In genomic region chr6:75602897-75603395, GRCh38 we compare ENCODE assay signal across 8 cellular contexts. TPM values are rescaled to one million over a fixed set of nuclear protein-coding genes. Genes with fewer than 3 reads are reported as not detected.
DNase-seq lines count a peak whose midpoint lies in the region; ATAC-seq and TF ChIP-seq lines count a peak whose summit lies in the region.

No MANE protein-coding gene starts in this region.

- intact Hi-C loops in ascending aorta (cut with DNase I) = loop anchor here (5.0 to 10.0 kb wide), 4 partner anchors 188 to 1948 kb away; partner anchors contain the start of genes SLC17A5 and TMEM30A
- intact Hi-C loops in left lung (cut with DNase I) = no loop called here
- intact Hi-C loops in tibial artery (cut with DNase I; ENCODE audit: low total_unique reads) = loop anchor here (10.0 kb wide), 1 partner anchor 108 kb away; the partner anchor contains the start of gene FILIP1

- peak overlapping the region; percentile 97 for H3K4me3 ChIP-seq in CD4-positive, CD25-positive, alpha-beta regulatory T cell (ENCODE audit: low read depth, low read length)
- H3K4me3 ChIP-seq in ascending aorta (peak overlapping the region; percentile 91 to 94), left lung (peak overlapping the region; percentile 71 to 78), tibial artery (peak overlapping the region; percentile 86 to 89)

- no peaks in the 10 kb centered on the region for H3K27me3 Mint-ChIP-seq in CD4-positive, CD25-positive, alpha-beta regulatory T cell

- H3K27ac Mint-ChIP-seq in CD4-positive, CD25-positive, alpha-beta regulatory T cell = peak overlapping the region; percentile 97 to 99 (median 99)

- H3K36me3 ChIP-seq in CD4-positive, CD25-positive, alpha-beta regulatory T cell (ENCODE audit: control insufficient read depth, insufficient read depth, low read length) = no peaks in the 10 kb centered on the region
- H3K36me3 ChIP-seq in ascending aorta (no peaks in the 10 kb centered on the region), left lung (no peaks in the 10 kb centered on the region), tibial artery (no peaks in the 10 kb centered on the region)

- TF ChIP-seq CTCF in ascending aorta (IDR thresholded peaks at IDR 0.05) (no peak), left lung (IDR thresholded peaks at IDR 0.05) (no peak), tibial artery (IDR thresholded peaks at IDR 0.05) (no peak)

- no peaks in the 10 kb centered on the region for H3K27me3 ChIP-seq in CD4-positive, CD25-positive, alpha-beta regulatory T cell (ENCODE audit: control insufficient read depth, insufficient read depth, low read length)
- H3K27me3 ChIP-seq in ascending aorta (no peaks in the 10 kb centered on the region), left lung (no peaks in the 10 kb centered on the region), tibial artery (no peaks in the 10 kb centered on the region)

- H3K27ac ChIP-seq in CD4-positive, CD25-positive, alpha-beta regulatory T cell (ENCODE audit: insufficient read depth, low read length, poor library complexity, severe bottlenecking) = peak overlapping the region; percentile 88
- H3K27ac ChIP-seq in ascending aorta (peak overlapping the region; percentile 98 to 99), left lung (peak overlapping the region; percentile 98 to 99), tibial artery (peak overlapping the region; percentile 97 to 99)

- peak in 1 of 2 donors; percentile 1 for ATAC-seq in CD4-positive, CD25-positive, alpha-beta regulatory T cell (ENCODE audit: low read depth in 2 of 2)
- ATAC-seq in GM19328 (IDR thresholded peaks at IDR 0.05; ENCODE audit: unreplicated experiment) (peak; percentile 20), HG03378 (IDR thresholded peaks at IDR 0.05; ENCODE audit: unreplicated experiment) (peak; percentile 31), left lung (no peak)

- H3K4me3 Mint-ChIP-seq in CD4-positive, CD25-positive, alpha-beta regulatory T cell = peak overlapping the region; percentile 96 to 99 (median 98)

- no peaks in the 10 kb centered on the region for H3K9me3 ChIP-seq in CD4-positive, CD25-positive, alpha-beta regulatory T cell (ENCODE audit: control insufficient read depth in 2 of 2, low read length in 2 of 2)
- H3K9me3 ChIP-seq in ascending aorta = no peaks in the 10 kb centered on the region
- H3K9me3 ChIP-seq in left lung = no peaks in the 10 kb centered on the region
- no peaks in the 10 kb centered on the region for H3K9me3 ChIP-seq in tibial artery

- DNase-seq in CD4-positive, CD25-positive, alpha-beta regulatory T cell = no peak
- DNase-seq in ascending aorta (ENCODE audit: low spot score in 2 of 2) (no peak), left lung (no peak), tibial artery (no peak), SW 1271 (lab: John Stamatoyannopoulos, UW) (no peak)
- no peak for DNase-seq in activated CD4-positive, alpha-beta T cell treated with anti-CD3 and anti-CD28 coated beads for 48 hours

- H3K4me1 Mint-ChIP-seq in CD4-positive, CD25-positive, alpha-beta regulatory T cell = peaks cover 42 to 73% (median 57%) of the 10 kb centered on the region in 4 donors

- peaks cover 55% of the 10 kb centered on the region for H3K4me1 ChIP-seq in CD4-positive, CD25-positive, alpha-beta regulatory T cell (ENCODE audit: control insufficient read depth, insufficient read depth, low read length, poor library complexity, severe bottlenecking)
- peaks cover 5 to 14% of the 10 kb centered on the region in 2 donors for H3K4me1 ChIP-seq in ascending aorta
- peaks cover 6 to 61% of the 10 kb centered on the region in 2 donors for H3K4me1 ChIP-seq in left lung
- peaks cover 0 to 68% (median 24%) of the 10 kb centered on the region in 4 donors for H3K4me1 ChIP-seq in tibial artery

- no peaks in the 10 kb centered on the region for H3K9me3 Mint-ChIP-seq in CD4-positive, CD25-positive, alpha-beta regulatory T cell

- H3K36me3 Mint-ChIP-seq in CD4-positive, CD25-positive, alpha-beta regulatory T cell = peaks cover 9% of the 10 kb centered on the region

RNA-seq across cellular contexts. Expression of gene SENP6, which starts 1.3 kb away (rescaled TPM):
- total RNA-seq in CD4-positive, CD25-positive, alpha-beta regulatory T cell = 99.4 TPM
- polyA plus RNA-seq in CD4-positive, CD25-positive, alpha-beta regulatory T cell = 10 to 100 TPM; 35.1 to 52.9 (median 39.9) TPM
- total RNA-seq in ascending aorta (24.4 TPM), left lung (10 to 100 TPM; 72.8 to 82.0 TPM)

Comparison
In these comparisons a context has a peak if more than half of its experiments do, and no peak if none do; other contexts are left out.
1. intact Hi-C loops: an anchor here in ascending aorta (5.0 to 10.0 kb wide) and tibial artery (10.0 kb wide); none called in left lung.